ENCODE assay signal across 8 cellular contexts in the genomic region with DNA sequence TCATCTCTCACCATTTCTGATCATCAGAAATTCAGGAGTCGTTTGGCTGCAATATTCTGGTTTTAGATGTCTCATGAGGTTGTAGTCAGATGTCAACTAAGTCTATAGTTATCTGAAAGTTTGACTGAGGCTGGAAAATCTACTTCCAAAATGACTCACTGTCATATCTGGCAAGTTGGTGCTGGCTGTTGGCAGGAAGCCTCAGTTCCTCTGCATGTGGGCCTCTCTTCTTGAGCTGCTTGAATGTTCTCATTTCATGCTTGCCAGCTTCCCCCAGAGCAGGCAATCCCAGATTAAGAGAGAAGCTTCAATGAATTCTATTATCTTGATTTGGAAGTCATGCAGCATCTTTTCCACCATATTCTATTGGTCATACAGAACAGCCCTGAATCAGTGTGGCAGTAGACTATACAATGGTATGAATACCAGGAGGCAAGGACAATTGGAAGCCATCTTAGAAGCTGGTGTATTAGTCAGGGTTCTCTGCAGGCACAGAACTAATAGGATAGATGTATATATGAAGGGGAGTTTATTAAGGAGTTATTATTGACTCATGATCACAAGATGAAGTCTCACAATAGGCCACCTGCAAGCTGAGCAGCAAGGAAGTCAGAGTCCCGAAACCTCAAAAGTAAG.
A peak's percentile ranks its signal among the peaks of the same experiment; 100 is the strongest.
DNase-seq lines count a peak whose midpoint lies in the region; ATAC-seq lines count a peak whose summit lies in the region.

No MANE protein-coding gene starts in this region.

- H3K4me3 Mint-ChIP-seq in dendritic cell treated with granulocyte-macrophage colony-stimulating factor and Interleukin-4, amounts not matched to agents 40 ng/mL and 50 ng/mL, for 4 days: no peak overlapping the region
- no peak overlapping the region for H3K4me3 Mint-ChIP-seq in stimulated activated naive B cell treated with anti-CD40 and anti-IgM and Interleukin-4, amounts not matched to agents 10 μg/mL and 1 μg/mL and 100 μg/mL, for 72 hours

- peak; percentile 64 to 87 for ATAC-seq in stimulated activated naive B cell treated with anti-CD40 and anti-IgM and Interleukin-4, amounts not matched to agents 10 μg/mL and 1 μg/mL and 100 μg/mL, for 72 hours (replicated peaks)

- H3K36me3 Mint-ChIP-seq in dendritic cell treated with granulocyte-macrophage colony-stimulating factor and Interleukin-4, amounts not matched to agents 40 ng/mL and 50 ng/mL, for 4 days (ENCODE audit: low read depth): no peaks in the 10 kb centered on the region
- H3K36me3 Mint-ChIP-seq in stimulated activated naive B cell treated with anti-CD40 and anti-IgM and Interleukin-4, amounts not matched to agents 10 μg/mL and 1 μg/mL and 100 μg/mL, for 72 hours: no peaks in the 10 kb centered on the region

- H3K27ac Mint-ChIP-seq in dendritic cell treated with granulocyte-macrophage colony-stimulating factor and Interleukin-4, amounts not matched to agents 40 ng/mL and 50 ng/mL, for 4 days: peak overlapping the region; percentile 47
- H3K27ac Mint-ChIP-seq in stimulated activated naive B cell treated with anti-CD40 and anti-IgM and Interleukin-4, amounts not matched to agents 10 μg/mL and 1 μg/mL and 100 μg/mL, for 72 hours: peak overlapping the region; percentile 51

- peak; percentile 24 to 25 for DNase-seq in activated T-cell treated with anti-CD3 and anti-CD28 coated beads, Interleukin-2, amount 50 U/mL, for 48 hours
- no peak for DNase-seq in activated T-cell treated with anti-CD3 and anti-CD28 coated beads for 4 hours
- DNase-seq in NCI-H446 treated with DMSO at 0.1 percent for 48 hours (lab: John Stamatoyannopoulos, UW): peak; percentile 88
- no peak for DNase-seq in stimulated activated naive B cell treated with anti-CD40 and anti-IgM and Interleukin-4, amounts not matched to agents 10 μg/mL and 1 μg/mL and 100 μg/mL, for 72 hours
- DNase-seq in GF-D8 (lab: John Stamatoyannopoulos, UW): no peak
- no peak for DNase-seq in GM19240 (ENCODE audit: insufficient read length, low spot score)
- DNase-seq in NCI-H526 treated with DMSO at 0.1 percent for 48 hours (lab: John Stamatoyannopoulos, UW): no peak

- peaks cover 35% of the 10 kb centered on the region for H3K4me1 Mint-ChIP-seq in dendritic cell treated with granulocyte-macrophage colony-stimulating factor and Interleukin-4, amounts not matched to agents 40 ng/mL and 50 ng/mL, for 4 days (ENCODE audit: low read depth)
- peaks cover 11 to 13% of the 10 kb centered on the region in 2 donors for H3K4me1 Mint-ChIP-seq in stimulated activated naive B cell treated with anti-CD40 and anti-IgM and Interleukin-4, amounts not matched to agents 10 μg/mL and 1 μg/mL and 100 μg/mL, for 72 hours

- intact Hi-C loops in dendritic cell treated with granulocyte-macrophage colony-stimulating factor and Interleukin-4, amounts not matched to agents 40 ng/mL and 50 ng/mL, for 4 days (cut with micrococcal nuclease): no loop called here

- no peaks in the 10 kb centered on the region for H3K27me3 Mint-ChIP-seq in dendritic cell treated with granulocyte-macrophage colony-stimulating factor and Interleukin-4, amounts not matched to agents 40 ng/mL and 50 ng/mL, for 4 days
- H3K27me3 Mint-ChIP-seq in stimulated activated naive B cell treated with anti-CD40 and anti-IgM and Interleukin-4, amounts not matched to agents 10 μg/mL and 1 μg/mL and 100 μg/mL, for 72 hours: no peaks in the 10 kb centered on the region

- no peaks in the 10 kb centered on the region for H3K9me3 Mint-ChIP-seq in dendritic cell treated with granulocyte-macrophage colony-stimulating factor and Interleukin-4, amounts not matched to agents 40 ng/mL and 50 ng/mL, for 4 days
- peaks cover 0 to 2% of the 10 kb centered on the region in 2 donors for H3K9me3 Mint-ChIP-seq in stimulated activated naive B cell treated with anti-CD40 and anti-IgM and Interleukin-4, amounts not matched to agents 10 μg/mL and 1 μg/mL and 100 μg/mL, for 72 hours

Comparison
In these comparisons a context has a peak if more than half of its experiments do, and no peak if none do; other contexts are left out.
1. DNase-seq: peak in activated T-cell treated with anti-CD3 and anti-CD28 coated beads, Interleukin-2, amount 50 U/mL, for 48 hours (2 of 2) and NCI-H446 treated with DMSO at 0.1 percent for 48 hours (single experiment); none in activated T-cell treated with anti-CD3 and anti-CD28 coated beads for 4 hours (single experiment), stimulated activated naive B cell treated with anti-CD40 and anti-IgM and Interleukin-4, amounts not matched to agents 10 μg/mL and 1 μg/mL and 100 μg/mL, for 72 hours (single experiment), GF-D8 (single experiment), GM19240 (single experiment) and NCI-H526 treated with DMSO at 0.1 percent for 48 hours (single experiment).